Comparison of ENCODE assay signal across 12 cellular contexts in genomic region chr5:134568339-134568700, GRCh38. TPM values are rescaled to one million over a fixed set of nuclear protein-coding genes. Genes with fewer than 3 reads are reported as not detected.
DNase-seq lines count a peak whose midpoint lies in the region; ATAC-seq and TF ChIP-seq lines count a peak whose summit lies in the region.
"Had no signal": no experiment of that assay in that cellular context is flagged by ENCODE, and none has a peak within 500 bp of the region (broad histone marks: within the 10 kb centered on the region; RNA-seq: fewer than 3 reads in every experiment).

No MANE protein-coding gene starts in this region.

- CTCF ChIA-PET in AG04450 (lab: Charles Lee), result interaction anchor here (1.0 to 1.8 kb wide), 2 partner anchors 9 to 19 kb away, joined by 4 to 12 read pairs; no protein-coding TSS in a partner anchor
- CTCF ChIA-PET in PC-3 (lab: Charles Lee), result no interaction called here

- no TSS peak for BruUV-seq in PC-3 (replicated peaks; lab: Mats Ljungman, UMichigan)

- TF ChIP-seq EP300 in gastroesophageal sphincter (IDR thresholded peaks at IDR 0.05), result no peak

- H3K36me3 ChIP-seq in RWPE2 (ENCODE audit: low read depth) (peaks cover 93% of the 10 kb centered on the region), gastroesophageal sphincter (peaks cover 0 to 100% of the 10 kb centered on the region in 2 donors), PC-3 (ENCODE audit: low read depth, low read length) (peaks cover 12% of the 10 kb centered on the region; the same call in 1 of the 2 replicates)

- H3K9me2 ChIP-seq in PC-3 (replicated peaks; ENCODE audit: low read length), result no peaks in the 10 kb centered on the region

- no peak overlapping the region for H3K4me3 ChIP-seq in AG04450 (ENCODE audit: low read depth, low read length)
- no peak overlapping the region for H3K4me3 ChIP-seq in RWPE2 (ENCODE audit: severe bottlenecking)
- no peak overlapping the region for H3K4me3 ChIP-seq in gastroesophageal sphincter
- H3K4me3 ChIP-seq in PC-3 (ENCODE audit: low read length), result no peak overlapping the region

- H3K9ac ChIP-seq in PC-3 (ENCODE audit: low read length), result no peak overlapping the region

- ATAC-seq in RWPE2 (ENCODE audit: low read depth), result peak; percentile 11; the same call in 1 of the 3 replicates
- no peak for ATAC-seq in gastroesophageal sphincter
- no peak for ATAC-seq in GM18909 (IDR thresholded peaks at IDR 0.05; ENCODE audit: poor library complexity, unreplicated experiment)
- no peak for ATAC-seq in PC-3
- no peak for ATAC-seq in left lobe of liver

- DNase-seq in AG04450 (ENCODE audit: low read depth, low spot score), result no peak
- DNase-seq in RWPE2 (ENCODE audit: low spot score), result no peak
- DNase-seq in posterior vena cava (ENCODE audit: low spot score), result peak; percentile 75
- DNase-seq in PC-3, result no peak
- DNase-seq in left lobe of liver (ENCODE audit: low spot score), result no peak
- DNase-seq in activated CD4-positive, alpha-beta T cell treated with anti-CD3 and anti-CD28 coated beads, Interleukin-2, amount 50 U/mL, for 4 hours, result no peak
- DNase-seq: cortex of kidney, MM.1S, NCI-H345, WERI-Rb-1 had no signal

- H3F3A ChIP-seq in PC-3 (ENCODE audit: low read length, unreplicated experiment), result no peaks in the 10 kb centered on the region

- TF ChIP-seq POLR2A in gastroesophageal sphincter (IDR thresholded peaks at IDR 0.05), result no peak

- no peaks in the 10 kb centered on the region; the same call in 1 of the 2 replicates for H3K9me3 ChIP-seq in AG04450 (ENCODE audit: control insufficient read depth, insufficient read depth, low read length)
- H3K9me3 ChIP-seq in RWPE2 (ENCODE audit: severe bottlenecking), result no peaks in the 10 kb centered on the region
- H3K9me3 ChIP-seq in gastroesophageal sphincter, result no peaks in the 10 kb centered on the region
- H3K9me3 ChIP-seq in PC-3 (ENCODE audit: low read length), result no peaks in the 10 kb centered on the region

- POLR2A ChIA-PET in AG04450 (lab: Yijun Ruan, JAX) (interaction anchor here (1.0 kb wide), 1 partner anchor 42 kb away, joined by 3 read pairs; no protein-coding TSS in a partner anchor), PC-3 (lab: Charles Lee; ENCODE audit: unreplicated experiment) (no interaction called here)

- H3K27ac ChIP-seq in AG04450 (ENCODE audit: low read depth, low read length), result peak overlapping the region; percentile 65
- peak overlapping the region; percentile 38 for H3K27ac ChIP-seq in RWPE2 (ENCODE audit: poor library complexity, severe bottlenecking)
- peak overlapping the region in 3 of 4 donors; percentile 72 to 76 (median 74) for H3K27ac ChIP-seq in gastroesophageal sphincter
- no peak overlapping the region for H3K27ac ChIP-seq in PC-3 (ENCODE audit: low read length)
- H3K27ac ChIP-seq: WERI-Rb-1 had no signal

- H4K20me1 ChIP-seq in PC-3 (ENCODE audit: low read length), result no peaks in the 10 kb centered on the region

- TF ChIP-seq CTCF in AG04450 (IDR thresholded peaks at IDR 0.05; ENCODE audit: low read depth, low read length) (no peak), RWPE2 (IDR thresholded peaks at IDR 0.05; ENCODE audit: poor library complexity, severe bottlenecking) (no peak), gastroesophageal sphincter (IDR thresholded peaks at IDR 0.05) (no peak), PC-3 (conservative IDR thresholded peaks at IDR 0.05; ENCODE audit: low read depth, low read length) (no peak)

- 40% methylated on average over 3 of the region's 5 CpGs; no CpG with 5 or more reads in 1 of the 2 donors for WGBS in gastroesophageal sphincter (ENCODE audit: low coverage in 1 of 2), 2 donors

- no peak overlapping the region for H3K4me2 ChIP-seq in PC-3 (ENCODE audit: low read length)

- H3K27me3 ChIP-seq in AG04450 (ENCODE audit: control insufficient read depth, insufficient read depth, low read length), result no peaks in the 10 kb centered on the region
- no peaks in the 10 kb centered on the region for H3K27me3 ChIP-seq in RWPE2 (ENCODE audit: insufficient read depth, poor library complexity, severe bottlenecking)
- no peaks in the 10 kb centered on the region for H3K27me3 ChIP-seq in gastroesophageal sphincter
- no peaks in the 10 kb centered on the region for H3K27me3 ChIP-seq in PC-3 (ENCODE audit: low read length)

- H3K4me1 ChIP-seq in RWPE2 (ENCODE audit: insufficient read depth, poor library complexity, severe bottlenecking) (peaks cover 9% of the 10 kb centered on the region), gastroesophageal sphincter (peaks cover 4 to 68% (median 40%) of the 10 kb centered on the region in 3 donors), PC-3 (ENCODE audit: insufficient read depth, low read length) (no peaks in the 10 kb centered on the region)

- no peaks in the 10 kb centered on the region for H3K79me2 ChIP-seq in PC-3 (ENCODE audit: low read length)

- no peak overlapping the region for H2AFZ ChIP-seq in PC-3 (ENCODE audit: low read length)

- intact Hi-C loops in posterior vena cava (cut with DNase I) (no loop called here), PC-3 (cut with micrococcal nuclease) (no loop called here)

RNA-seq across cellular contexts. Expression of gene JADE2, which starts 42.9 kb away (rescaled TPM):
- 12.4 and 13.2 TPM in 2 replicates for polyA plus RNA-seq in AG04450 (2011; rRNA removed)
- 31.0 and 32.7 TPM in 2 replicates for polyA minus RNA-seq in AG04450 (2011; rRNA and poly(A)+ RNA removed)
- total RNA-seq in gastroesophageal sphincter (100 to 1,000 TPM in 2 of 4 donors, 10 to 100 TPM in 2; 46.0 to 113 (median 89.2) TPM), posterior vena cava (10 to 100 TPM; 38.4 to 41.1 TPM), PC-3 (2014; rRNA removed) (33.2 and 42.3 TPM in 2 replicates), left lobe of liver (14.2 TPM)
